10 cellular contexts compared by ENCODE assay signal in genomic region chr2:109677815-109678580, GRCh38.
"Had no signal": no experiment of that assay in that cellular context is flagged by ENCODE, and none has a peak within 500 bp of the region (broad histone marks: within the 10 kb centered on the region; RNA-seq: fewer than 3 reads in every experiment).

No MANE protein-coding gene starts in this region.

- H3K4me3 ChIP-seq: gastrocnemius medialis had no signal

- H3K9me3 ChIP-seq: gastrocnemius medialis had no signal

- H3K36me3 ChIP-seq: gastrocnemius medialis had no signal

- H3K27ac ChIP-seq: gastrocnemius medialis had no signal

- H3K4me1 ChIP-seq: gastrocnemius medialis had no signal

- DNase-seq: activated CD4-positive, alpha-beta T cell treated with anti-CD3 and anti-CD28 coated beads for 4 hours; activated CD8-positive, alpha-beta memory T cell treated with anti-CD3 and anti-CD28 coated beads, Interleukin-2, amount 50 U/mL, for 4 hours; activated CD8-positive, alpha-beta T cell treated with anti-CD3 and anti-CD28 coated beads for 36 hours; activated naive CD4-positive, alpha-beta T cell; aorta; gastrocnemius medialis; naive thymus-derived CD4-positive, alpha-beta T cell; stimulated activated CD4-positive, alpha-beta T cell treated with anti-CD3 and anti-CD28 coated beads, Interleukin-2, amount 100 ng/mL, for 48 hours; stimulated activated naive CD4-positive, alpha-beta T cell treated with Interleukin-2 at 50 U/mL for 16 hours; T-cell had no signal

- H3K27me3 ChIP-seq: gastrocnemius medialis had no signal

- ATAC-seq: activated CD8-positive, alpha-beta T cell treated with anti-CD3 and anti-CD28 coated beads for 36 hours; gastrocnemius medialis; naive thymus-derived CD4-positive, alpha-beta T cell; T-cell had no signal
